ENCODE assay signal across 1 cellular context in genomic region chr17:67417507-67417906, GRCh38.
TF ChIP-seq lines count a peak whose summit lies in the region.

No MANE protein-coding gene starts in this region.

TF ChIP-seq in HCT116, 20 proteins besides CTCF, POLR2A, EP300 and RAD21 (continued from another document):
- TF ChIP-seq, protein P1, sequence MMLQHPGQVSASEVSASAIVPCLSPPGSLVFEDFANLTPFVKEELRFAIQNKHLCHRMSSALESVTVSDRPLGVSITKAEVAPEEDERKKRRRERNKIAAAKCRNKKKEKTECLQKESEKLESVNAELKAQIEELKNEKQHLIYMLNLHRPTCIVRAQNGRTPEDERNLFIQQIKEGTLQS (IDR thresholded peaks at IDR 0.05), result no peak
- TF ChIP-seq TCF7L2 (IDR thresholded peaks at IDR 0.05; ENCODE audit: borderline replicate concordance, extremely low read depth, insufficient read depth, insufficient read length) (no peak), FOSL1 (IDR thresholded peaks at IDR 0.05; ENCODE audit: low read depth) (no peak), EGR1 (IDR thresholded peaks at IDR 0.05; ENCODE audit: low read depth) (no peak), EZH2phosphoT487 (IDR thresholded peaks at IDR 0.05; ENCODE audit: borderline replicate concordance) (no peak), ZFX (IDR thresholded peaks at IDR 0.05) (no peak), JUND (IDR thresholded peaks at IDR 0.05) (no peak), ZNF274 (IDR thresholded peaks at IDR 0.05; ENCODE audit: low read depth, low read length) (no peak), CBX3 (IDR thresholded peaks at IDR 0.05; ENCODE audit: low read depth) (no peak), YY1 (IDR thresholded peaks at IDR 0.05; ENCODE audit: extremely low read depth, insufficient replicate concordance, low read depth, low read length) (no peak), CEBPB (IDR thresholded peaks at IDR 0.05; ENCODE audit: low read depth) (no peak), POLR2AphosphoS5 (IDR thresholded peaks at IDR 0.05; ENCODE audit: low read depth, low read length) (no peak), SIN3A (IDR thresholded peaks at IDR 0.05; ENCODE audit: low read depth) (no peak)
- TF ChIP-seq, protein P2, sequence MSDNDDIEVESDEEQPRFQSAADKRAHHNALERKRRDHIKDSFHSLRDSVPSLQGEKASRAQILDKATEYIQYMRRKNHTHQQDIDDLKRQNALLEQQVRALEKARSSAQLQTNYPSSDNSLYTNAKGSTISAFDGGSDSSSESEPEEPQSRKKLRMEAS (IDR thresholded peaks at IDR 0.05), result no peak
- TF ChIP-seq, protein P3, sequence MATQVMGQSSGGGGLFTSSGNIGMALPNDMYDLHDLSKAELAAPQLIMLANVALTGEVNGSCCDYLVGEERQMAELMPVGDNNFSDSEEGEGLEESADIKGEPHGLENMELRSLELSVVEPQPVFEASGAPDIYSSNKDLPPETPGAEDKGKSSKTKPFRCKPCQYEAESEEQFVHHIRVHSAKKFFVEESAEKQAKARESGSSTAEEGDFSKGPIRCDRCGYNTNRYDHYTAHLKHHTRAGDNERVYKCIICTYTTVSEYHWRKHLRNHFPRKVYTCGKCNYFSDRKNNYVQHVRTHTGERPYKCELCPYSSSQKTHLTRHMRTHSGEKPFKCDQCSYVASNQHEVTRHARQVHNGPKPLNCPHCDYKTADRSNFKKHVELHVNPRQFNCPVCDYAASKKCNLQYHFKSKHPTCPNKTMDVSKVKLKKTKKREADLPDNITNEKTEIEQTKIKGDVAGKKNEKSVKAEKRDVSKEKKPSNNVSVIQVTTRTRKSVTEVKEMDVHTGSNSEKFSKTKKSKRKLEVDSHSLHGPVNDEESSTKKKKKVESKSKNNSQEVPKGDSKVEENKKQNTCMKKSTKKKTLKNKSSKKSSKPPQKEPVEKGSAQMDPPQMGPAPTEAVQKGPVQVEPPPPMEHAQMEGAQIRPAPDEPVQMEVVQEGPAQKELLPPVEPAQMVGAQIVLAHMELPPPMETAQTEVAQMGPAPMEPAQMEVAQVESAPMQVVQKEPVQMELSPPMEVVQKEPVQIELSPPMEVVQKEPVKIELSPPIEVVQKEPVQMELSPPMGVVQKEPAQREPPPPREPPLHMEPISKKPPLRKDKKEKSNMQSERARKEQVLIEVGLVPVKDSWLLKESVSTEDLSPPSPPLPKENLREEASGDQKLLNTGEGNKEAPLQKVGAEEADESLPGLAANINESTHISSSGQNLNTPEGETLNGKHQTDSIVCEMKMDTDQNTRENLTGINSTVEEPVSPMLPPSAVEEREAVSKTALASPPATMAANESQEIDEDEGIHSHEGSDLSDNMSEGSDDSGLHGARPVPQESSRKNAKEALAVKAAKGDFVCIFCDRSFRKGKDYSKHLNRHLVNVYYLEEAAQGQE (IDR thresholded peaks at IDR 0.05; ENCODE audit: low read depth), result no peak
